1 cellular context compared by ENCODE assay signal in the genomic region with DNA sequence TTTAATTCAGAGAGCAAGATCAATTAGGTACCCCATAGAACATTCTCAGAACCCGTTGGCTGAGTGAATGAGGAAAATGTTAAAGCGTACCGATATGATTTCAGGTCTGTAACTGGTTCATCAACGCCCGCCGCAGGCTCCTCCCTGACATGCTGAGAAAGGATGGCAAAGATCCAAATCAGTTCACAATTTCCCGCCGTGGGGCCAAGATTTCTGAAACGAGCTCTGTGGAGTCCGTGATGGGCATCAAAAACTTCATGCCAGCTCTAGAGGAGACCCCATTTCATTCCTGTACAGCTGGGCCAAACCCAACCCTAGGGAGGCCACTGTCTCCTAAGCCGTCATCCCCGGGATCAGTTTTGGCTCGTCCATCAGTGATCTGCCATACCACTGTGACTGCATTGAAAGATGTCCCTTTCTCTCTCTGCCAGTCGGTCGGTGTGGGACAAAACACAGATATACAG.
A peak's percentile ranks its signal among the peaks of the same experiment; 100 is the strongest.
TF ChIP-seq lines count a peak whose summit lies in the region.

No MANE protein-coding gene starts in this region.

TF ChIP-seq in K562, 482 proteins besides CTCF, POLR2A, EP300 and RAD21 (continued from another document):
- TF ChIP-seq, protein P1, sequence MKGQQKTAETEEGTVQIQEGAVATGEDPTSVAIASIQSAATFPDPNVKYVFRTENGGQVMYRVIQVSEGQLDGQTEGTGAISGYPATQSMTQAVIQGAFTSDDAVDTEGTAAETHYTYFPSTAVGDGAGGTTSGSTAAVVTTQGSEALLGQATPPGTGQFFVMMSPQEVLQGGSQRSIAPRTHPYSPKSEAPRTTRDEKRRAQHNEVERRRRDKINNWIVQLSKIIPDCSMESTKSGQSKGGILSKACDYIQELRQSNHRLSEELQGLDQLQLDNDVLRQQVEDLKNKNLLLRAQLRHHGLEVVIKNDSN (CRISPR knock-in tag; IDR thresholded peaks at IDR 0.05), result no peak
- TF ChIP-seq RBFOX2 (IDR thresholded peaks at IDR 0.05; ENCODE audit: low read depth, low read length), result peak; percentile 52; the same call in 1 of the 2 replicates
- no peak for TF ChIP-seq ETV1 (tag; conservative IDR thresholded peaks at IDR 0.05; ENCODE audit: low read depth)
- TF ChIP-seq, protein P2, sequence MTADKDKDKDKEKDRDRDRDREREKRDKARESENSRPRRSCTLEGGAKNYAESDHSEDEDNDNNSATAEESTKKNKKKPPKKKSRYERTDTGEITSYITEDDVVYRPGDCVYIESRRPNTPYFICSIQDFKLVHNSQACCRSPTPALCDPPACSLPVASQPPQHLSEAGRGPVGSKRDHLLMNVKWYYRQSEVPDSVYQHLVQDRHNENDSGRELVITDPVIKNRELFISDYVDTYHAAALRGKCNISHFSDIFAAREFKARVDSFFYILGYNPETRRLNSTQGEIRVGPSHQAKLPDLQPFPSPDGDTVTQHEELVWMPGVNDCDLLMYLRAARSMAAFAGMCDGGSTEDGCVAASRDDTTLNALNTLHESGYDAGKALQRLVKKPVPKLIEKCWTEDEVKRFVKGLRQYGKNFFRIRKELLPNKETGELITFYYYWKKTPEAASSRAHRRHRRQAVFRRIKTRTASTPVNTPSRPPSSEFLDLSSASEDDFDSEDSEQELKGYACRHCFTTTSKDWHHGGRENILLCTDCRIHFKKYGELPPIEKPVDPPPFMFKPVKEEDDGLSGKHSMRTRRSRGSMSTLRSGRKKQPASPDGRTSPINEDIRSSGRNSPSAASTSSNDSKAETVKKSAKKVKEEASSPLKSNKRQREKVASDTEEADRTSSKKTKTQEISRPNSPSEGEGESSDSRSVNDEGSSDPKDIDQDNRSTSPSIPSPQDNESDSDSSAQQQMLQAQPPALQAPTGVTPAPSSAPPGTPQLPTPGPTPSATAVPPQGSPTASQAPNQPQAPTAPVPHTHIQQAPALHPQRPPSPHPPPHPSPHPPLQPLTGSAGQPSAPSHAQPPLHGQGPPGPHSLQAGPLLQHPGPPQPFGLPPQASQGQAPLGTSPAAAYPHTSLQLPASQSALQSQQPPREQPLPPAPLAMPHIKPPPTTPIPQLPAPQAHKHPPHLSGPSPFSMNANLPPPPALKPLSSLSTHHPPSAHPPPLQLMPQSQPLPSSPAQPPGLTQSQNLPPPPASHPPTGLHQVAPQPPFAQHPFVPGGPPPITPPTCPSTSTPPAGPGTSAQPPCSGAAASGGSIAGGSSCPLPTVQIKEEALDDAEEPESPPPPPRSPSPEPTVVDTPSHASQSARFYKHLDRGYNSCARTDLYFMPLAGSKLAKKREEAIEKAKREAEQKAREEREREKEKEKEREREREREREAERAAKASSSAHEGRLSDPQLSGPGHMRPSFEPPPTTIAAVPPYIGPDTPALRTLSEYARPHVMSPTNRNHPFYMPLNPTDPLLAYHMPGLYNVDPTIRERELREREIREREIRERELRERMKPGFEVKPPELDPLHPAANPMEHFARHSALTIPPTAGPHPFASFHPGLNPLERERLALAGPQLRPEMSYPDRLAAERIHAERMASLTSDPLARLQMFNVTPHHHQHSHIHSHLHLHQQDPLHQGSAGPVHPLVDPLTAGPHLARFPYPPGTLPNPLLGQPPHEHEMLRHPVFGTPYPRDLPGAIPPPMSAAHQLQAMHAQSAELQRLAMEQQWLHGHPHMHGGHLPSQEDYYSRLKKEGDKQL (CRISPR knock-in tag; IDR thresholded peaks at IDR 0.05; ENCODE audit: borderline replicate concordance), result no peak
- no peak for TF ChIP-seq MYBL2 (IDR thresholded peaks at IDR 0.05; ENCODE audit: low read depth)
- no peak for TF ChIP-seq MYBL2 (CRISPR knock-in tag; IDR thresholded peaks at IDR 0.05; ENCODE audit: borderline replicate concordance)
- TF ChIP-seq SMARCA4 (IDR thresholded peaks at IDR 0.05), result no peak
- no peak for TF ChIP-seq NUFIP1 (IDR thresholded peaks at IDR 0.05; ENCODE audit: partially characterized antibody)
- TF ChIP-seq DNMT1 (IDR thresholded peaks at IDR 0.05), result no peak
- no peak for TF ChIP-seq NR2C2 (CRISPR knock-in tag; IDR thresholded peaks at IDR 0.05)
- TF ChIP-seq NR2C2 (tag; IDR thresholded peaks at IDR 0.05), result no peak
- no peak for TF ChIP-seq CBX3 (IDR thresholded peaks at IDR 0.05; ENCODE audit: borderline replicate concordance in 1 of 2, low read length in 2 of 2)
- peak; percentile 20; the same call in 1 of the 2 replicates for TF ChIP-seq POLR2G (IDR thresholded peaks at IDR 0.05; ENCODE audit: low read depth, low read length)
- no peak for TF ChIP-seq ZNF766 (CRISPR knock-in tag; conservative IDR thresholded peaks at IDR 0.05)
- no peak for TF ChIP-seq LARP7 (IDR thresholded peaks at IDR 0.05)
- TF ChIP-seq, protein P3, sequence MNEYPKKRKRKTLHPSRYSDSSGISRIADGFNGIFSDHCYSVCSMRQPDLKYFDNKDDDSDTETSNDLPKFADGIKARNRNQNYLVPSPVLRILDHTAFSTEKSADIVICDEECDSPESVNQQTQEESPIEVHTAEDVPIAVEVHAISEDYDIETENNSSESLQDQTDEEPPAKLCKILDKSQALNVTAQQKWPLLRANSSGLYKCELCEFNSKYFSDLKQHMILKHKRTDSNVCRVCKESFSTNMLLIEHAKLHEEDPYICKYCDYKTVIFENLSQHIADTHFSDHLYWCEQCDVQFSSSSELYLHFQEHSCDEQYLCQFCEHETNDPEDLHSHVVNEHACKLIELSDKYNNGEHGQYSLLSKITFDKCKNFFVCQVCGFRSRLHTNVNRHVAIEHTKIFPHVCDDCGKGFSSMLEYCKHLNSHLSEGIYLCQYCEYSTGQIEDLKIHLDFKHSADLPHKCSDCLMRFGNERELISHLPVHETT (CRISPR knock-in tag; conservative IDR thresholded peaks at IDR 0.05 in 1 of 2, IDR thresholded peaks at IDR 0.05 in 1 of 2), result no peak
- TF ChIP-seq, protein P4, sequence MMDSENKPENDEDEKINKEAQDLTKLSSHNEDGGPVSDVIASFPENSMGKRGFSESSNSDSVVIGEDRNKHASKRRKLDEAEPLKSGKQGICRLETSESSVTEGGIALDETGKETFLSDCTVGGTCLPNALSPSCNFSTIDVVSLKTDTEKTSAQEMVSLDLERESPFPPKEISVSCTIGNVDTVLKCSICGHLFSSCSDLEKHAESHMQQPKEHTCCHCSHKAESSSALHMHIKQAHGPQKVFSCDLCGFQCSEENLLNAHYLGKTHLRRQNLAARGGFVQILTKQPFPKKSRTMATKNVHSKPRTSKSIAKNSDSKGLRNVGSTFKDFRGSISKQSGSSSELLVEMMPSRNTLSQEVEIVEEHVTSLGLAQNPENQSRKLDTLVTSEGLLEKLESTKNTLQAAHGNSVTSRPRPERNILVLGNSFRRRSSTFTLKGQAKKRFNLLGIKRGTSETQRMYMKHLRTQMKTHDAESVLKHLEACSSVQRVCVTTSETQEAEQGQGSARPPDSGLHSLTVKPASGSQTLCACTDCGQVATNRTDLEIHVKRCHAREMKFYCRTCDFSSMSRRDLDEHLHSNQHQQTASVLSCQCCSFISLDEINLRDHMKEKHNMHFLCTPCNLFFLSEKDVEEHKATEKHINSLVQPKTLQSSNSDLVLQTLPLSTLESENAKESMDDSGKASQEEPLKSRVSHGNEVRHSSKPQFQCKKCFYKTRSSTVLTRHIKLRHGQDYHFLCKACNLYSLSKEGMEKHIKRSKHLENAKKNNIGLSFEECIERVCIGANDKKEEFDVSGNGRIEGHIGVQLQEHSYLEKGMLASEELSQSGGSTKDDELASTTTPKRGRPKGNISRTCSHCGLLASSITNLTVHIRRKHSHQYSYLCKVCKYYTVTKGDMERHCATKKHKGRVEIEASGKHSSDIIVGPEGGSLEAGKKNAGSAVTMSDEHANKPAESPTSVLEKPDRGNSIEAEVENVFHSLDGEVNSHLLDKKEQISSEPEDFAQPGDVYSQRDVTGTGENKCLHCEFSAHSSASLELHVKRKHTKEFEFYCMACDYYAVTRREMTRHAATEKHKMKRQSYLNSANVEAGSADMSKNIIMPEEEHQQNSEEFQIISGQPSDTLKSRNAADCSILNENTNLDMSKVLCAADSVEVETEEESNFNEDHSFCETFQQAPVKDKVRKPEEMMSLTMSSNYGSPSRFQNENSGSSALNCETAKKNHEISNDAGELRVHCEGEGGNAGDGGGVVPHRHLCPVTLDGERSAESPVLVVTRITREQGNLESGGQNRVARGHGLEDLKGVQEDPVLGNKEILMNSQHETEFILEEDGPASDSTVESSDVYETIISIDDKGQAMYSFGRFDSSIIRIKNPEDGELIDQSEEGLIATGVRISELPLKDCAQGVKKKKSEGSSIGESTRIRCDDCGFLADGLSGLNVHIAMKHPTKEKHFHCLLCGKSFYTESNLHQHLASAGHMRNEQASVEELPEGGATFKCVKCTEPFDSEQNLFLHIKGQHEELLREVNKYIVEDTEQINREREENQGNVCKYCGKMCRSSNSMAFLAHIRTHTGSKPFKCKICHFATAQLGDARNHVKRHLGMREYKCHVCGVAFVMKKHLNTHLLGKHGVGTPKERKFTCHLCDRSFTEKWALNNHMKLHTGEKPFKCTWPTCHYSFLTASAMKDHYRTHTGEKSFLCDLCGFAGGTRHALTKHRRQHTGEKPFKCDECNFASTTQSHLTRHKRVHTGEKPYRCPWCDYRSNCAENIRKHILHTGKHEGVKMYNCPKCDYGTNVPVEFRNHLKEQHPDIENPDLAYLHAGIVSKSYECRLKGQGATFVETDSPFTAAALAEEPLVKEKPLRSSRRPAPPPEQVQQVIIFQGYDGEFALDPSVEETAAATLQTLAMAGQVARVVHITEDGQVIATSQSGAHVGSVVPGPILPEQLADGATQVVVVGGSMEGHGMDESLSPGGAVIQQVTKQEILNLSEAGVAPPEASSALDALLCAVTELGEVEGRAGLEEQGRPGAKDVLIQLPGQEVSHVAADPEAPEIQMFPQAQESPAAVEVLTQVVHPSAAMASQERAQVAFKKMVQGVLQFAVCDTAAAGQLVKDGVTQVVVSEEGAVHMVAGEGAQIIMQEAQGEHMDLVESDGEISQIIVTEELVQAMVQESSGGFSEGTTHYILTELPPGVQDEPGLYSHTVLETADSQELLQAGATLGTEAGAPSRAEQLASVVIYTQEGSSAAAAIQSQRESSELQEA (IDR thresholded peaks at IDR 0.05; ENCODE audit: low read depth), result no peak
- TF ChIP-seq, protein P5, sequence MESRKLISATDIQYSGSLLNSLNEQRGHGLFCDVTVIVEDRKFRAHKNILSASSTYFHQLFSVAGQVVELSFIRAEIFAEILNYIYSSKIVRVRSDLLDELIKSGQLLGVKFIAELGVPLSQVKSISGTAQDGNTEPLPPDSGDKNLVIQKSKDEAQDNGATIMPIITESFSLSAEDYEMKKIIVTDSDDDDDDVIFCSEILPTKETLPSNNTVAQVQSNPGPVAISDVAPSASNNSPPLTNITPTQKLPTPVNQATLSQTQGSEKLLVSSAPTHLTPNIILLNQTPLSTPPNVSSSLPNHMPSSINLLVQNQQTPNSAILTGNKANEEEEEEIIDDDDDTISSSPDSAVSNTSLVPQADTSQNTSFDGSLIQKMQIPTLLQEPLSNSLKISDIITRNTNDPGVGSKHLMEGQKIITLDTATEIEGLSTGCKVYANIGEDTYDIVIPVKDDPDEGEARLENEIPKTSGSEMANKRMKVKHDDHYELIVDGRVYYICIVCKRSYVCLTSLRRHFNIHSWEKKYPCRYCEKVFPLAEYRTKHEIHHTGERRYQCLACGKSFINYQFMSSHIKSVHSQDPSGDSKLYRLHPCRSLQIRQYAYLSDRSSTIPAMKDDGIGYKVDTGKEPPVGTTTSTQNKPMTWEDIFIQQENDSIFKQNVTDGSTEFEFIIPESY (CRISPR knock-in tag; IDR thresholded peaks at IDR 0.05), result peak; percentile 50; the same call in 1 of the 2 replicates
- TF ChIP-seq NFXL1 (CRISPR knock-in tag; IDR thresholded peaks at IDR 0.05), result no peak
- TF ChIP-seq CBX8 (IDR thresholded peaks at IDR 0.05; ENCODE audit: borderline replicate concordance, extremely low read depth, low read depth, low read length, poor library complexity, severe bottlenecking), result no peak
- TF ChIP-seq ARID2 (IDR thresholded peaks at IDR 0.05), result no peak
- no peak for TF ChIP-seq TBP (optimal IDR thresholded peaks at IDR 0.05; ENCODE audit: low read depth, low read length)
- TF ChIP-seq, protein P6, sequence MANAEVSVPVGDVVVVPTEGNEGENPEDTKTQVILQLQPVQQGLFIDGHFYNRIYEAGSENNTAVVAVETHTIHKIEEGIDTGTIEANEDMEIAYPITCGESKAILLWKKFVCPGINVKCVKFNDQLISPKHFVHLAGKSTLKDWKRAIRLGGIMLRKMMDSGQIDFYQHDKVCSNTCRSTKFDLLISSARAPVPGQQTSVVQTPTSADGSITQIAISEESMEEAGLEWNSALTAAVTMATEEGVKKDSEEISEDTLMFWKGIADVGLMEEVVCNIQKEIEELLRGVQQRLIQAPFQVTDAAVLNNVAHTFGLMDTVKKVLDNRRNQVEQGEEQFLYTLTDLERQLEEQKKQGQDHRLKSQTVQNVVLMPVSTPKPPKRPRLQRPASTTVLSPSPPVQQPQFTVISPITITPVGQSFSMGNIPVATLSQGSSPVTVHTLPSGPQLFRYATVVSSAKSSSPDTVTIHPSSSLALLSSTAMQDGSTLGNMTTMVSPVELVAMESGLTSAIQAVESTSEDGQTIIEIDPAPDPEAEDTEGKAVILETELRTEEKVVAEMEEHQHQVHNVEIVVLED (CRISPR knock-in tag; IDR thresholded peaks at IDR 0.05), result no peak
